15 cellular contexts compared by ENCODE assay signal in the genomic region with DNA sequence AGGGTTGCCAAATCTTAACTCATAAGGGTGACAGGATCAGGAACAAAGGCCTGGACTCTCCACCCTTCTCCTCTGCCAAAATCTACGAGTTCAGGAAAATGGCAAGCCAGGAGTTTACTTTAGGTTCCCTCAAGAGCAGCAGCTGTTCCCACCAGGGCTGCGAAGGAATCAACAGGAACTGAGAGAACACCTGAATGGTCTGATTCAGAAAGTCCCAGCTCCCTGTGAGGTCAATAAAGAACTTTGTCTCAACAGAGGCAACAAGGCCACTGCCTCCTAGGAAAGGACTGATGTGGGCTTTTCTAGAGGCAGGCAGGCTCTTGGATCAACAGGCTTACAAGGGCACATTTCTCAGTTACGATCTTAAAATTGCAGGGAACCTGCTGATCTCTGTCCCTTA.
DNase-seq lines count a peak whose midpoint lies in the region; ATAC-seq and TF ChIP-seq lines count a peak whose summit lies in the region.
"Had no signal": no experiment of that assay in that cellular context is flagged by ENCODE, and none has a peak within 500 bp of the region (broad histone marks: within the 10 kb centered on the region; RNA-seq: fewer than 3 reads in every experiment).

No MANE protein-coding gene starts in this region.

- no peaks in the 10 kb centered on the region for H3K27me3 ChIP-seq in upper lobe of right lung
- H3K27me3 ChIP-seq: testis had no signal

- H3K9me3 ChIP-seq in upper lobe of right lung, result no peaks in the 10 kb centered on the region
- H3K9me3 ChIP-seq: testis had no signal

- no peak for TF ChIP-seq CTCF in chondrocyte (IDR thresholded peaks at IDR 0.05)
- no peak for TF ChIP-seq CTCF in upper lobe of right lung (IDR thresholded peaks at IDR 0.05)

- no peaks in the 10 kb centered on the region for H3K9me3 Mint-ChIP-seq in activated naive CD8-positive, alpha-beta T cell (ENCODE audit: low read depth)
- no peaks in the 10 kb centered on the region for H3K9me3 Mint-ChIP-seq in activated naive CD8-positive, alpha-beta T cell treated with anti-CD3 and anti-CD28 coated beads for 36 hours
- no peaks in the 10 kb centered on the region for H3K9me3 Mint-ChIP-seq in chondrocyte (ENCODE audit: low read depth)
- no peaks in the 10 kb centered on the region for H3K9me3 Mint-ChIP-seq in naive thymus-derived CD8-positive, alpha-beta T cell

- no peak overlapping the region for H3K4me3 ChIP-seq in upper lobe of right lung
- H3K4me3 ChIP-seq: testis had no signal

- no peak overlapping the region for H3K4me3 Mint-ChIP-seq in activated naive CD8-positive, alpha-beta T cell
- H3K4me3 Mint-ChIP-seq in activated naive CD8-positive, alpha-beta T cell treated with anti-CD3 and anti-CD28 coated beads for 36 hours, result no peak overlapping the region
- H3K4me3 Mint-ChIP-seq in chondrocyte (ENCODE audit: unreplicated experiment), result no peak overlapping the region
- H3K4me3 Mint-ChIP-seq in naive thymus-derived CD8-positive, alpha-beta T cell, result no peak overlapping the region

- peak overlapping the region; percentile 50 for H3K27ac Mint-ChIP-seq in activated naive CD8-positive, alpha-beta T cell
- H3K27ac Mint-ChIP-seq in activated naive CD8-positive, alpha-beta T cell treated with anti-CD3 and anti-CD28 coated beads for 36 hours, result no peak overlapping the region
- H3K27ac Mint-ChIP-seq in chondrocyte (ENCODE audit: unreplicated experiment), result peak overlapping the region; percentile 97
- peak overlapping the region; percentile 9 to 90 (median 70) for H3K27ac Mint-ChIP-seq in naive thymus-derived CD8-positive, alpha-beta T cell

- intact Hi-C loops in upper lobe of right lung (cut with DNase I), result no loop called here

- H3K27me3 Mint-ChIP-seq in activated naive CD8-positive, alpha-beta T cell, result no peaks in the 10 kb centered on the region
- H3K27me3 Mint-ChIP-seq in activated naive CD8-positive, alpha-beta T cell treated with anti-CD3 and anti-CD28 coated beads for 36 hours, result no peaks in the 10 kb centered on the region
- no peaks in the 10 kb centered on the region for H3K27me3 Mint-ChIP-seq in chondrocyte (ENCODE audit: low read depth)
- no peaks in the 10 kb centered on the region for H3K27me3 Mint-ChIP-seq in naive thymus-derived CD8-positive, alpha-beta T cell

- H3K4me1 Mint-ChIP-seq in activated naive CD8-positive, alpha-beta T cell (ENCODE audit: low read depth), result peaks cover 76% of the 10 kb centered on the region
- peaks cover 52% of the 10 kb centered on the region for H3K4me1 Mint-ChIP-seq in activated naive CD8-positive, alpha-beta T cell treated with anti-CD3 and anti-CD28 coated beads for 36 hours
- peaks cover 87% of the 10 kb centered on the region for H3K4me1 Mint-ChIP-seq in chondrocyte (ENCODE audit: low read depth)
- peaks cover 44 to 90% (median 77%) of the 10 kb centered on the region in 4 donors for H3K4me1 Mint-ChIP-seq in naive thymus-derived CD8-positive, alpha-beta T cell

- H3K36me3 Mint-ChIP-seq in activated naive CD8-positive, alpha-beta T cell, result peaks cover 4% of the 10 kb centered on the region
- H3K36me3 Mint-ChIP-seq in activated naive CD8-positive, alpha-beta T cell treated with anti-CD3 and anti-CD28 coated beads for 36 hours, result peaks cover 22% of the 10 kb centered on the region
- H3K36me3 Mint-ChIP-seq in chondrocyte (ENCODE audit: low read depth), result peaks cover 7% of the 10 kb centered on the region
- H3K36me3 Mint-ChIP-seq in naive thymus-derived CD8-positive, alpha-beta T cell, result peaks cover 0 to 70% (median 10%) of the 10 kb centered on the region in 3 donors

- H3K36me3 ChIP-seq in upper lobe of right lung, result no peaks in the 10 kb centered on the region

- POLR2A ChIA-PET in naive thymus-derived CD8-positive, alpha-beta T cell (lab: Charles Lee), result no interaction called here

- no peak for DNase-seq in activated naive CD8-positive, alpha-beta T cell treated with anti-CD3 and anti-CD28 coated beads for 36 hours
- DNase-seq in chondrocyte (ENCODE audit: low spot score) (no peak), upper lobe of right lung (no peak), cortex of kidney (lab: John Stamatoyannopoulos, UW) (no peak), hepatic stellate cell (ENCODE audit: low spot score) (no peak)
- no peak for DNase-seq in naive thymus-derived CD8-positive, alpha-beta T cell
- DNase-seq: effector memory CD4-positive, alpha-beta T cell; KG1; NCI-H1417; NCI-H510A; small intestine; testis had no signal

- H3K27ac ChIP-seq in upper lobe of right lung, result peak overlapping the region; percentile 64
- H3K27ac ChIP-seq: testis had no signal

- ATAC-seq in naive thymus-derived CD8-positive, alpha-beta T cell, result no peak
- no peak for ATAC-seq in upper lobe of right lung
- ATAC-seq in HG03439 (IDR thresholded peaks at IDR 0.05; ENCODE audit: unreplicated experiment), result no peak
- ATAC-seq: activated CD4-positive, CD25-positive, alpha-beta regulatory T cell treated with anti-CD3 and anti-CD28 coated beads, Interleukin-2, amount 50 U/mL, for 24 hours had no signal

- H3K4me1 ChIP-seq in upper lobe of right lung, result peaks cover 48% of the 10 kb centered on the region
